Comparison of ENCODE assay signal across 1 cellular context in genomic region chr17:5584971-5585794, GRCh38.
TF ChIP-seq lines count a peak whose summit lies in the region.

No MANE protein-coding gene starts in this region.

TF ChIP-seq in HCT116, 20 proteins besides CTCF, POLR2A, EP300 and RAD21 (continued from another document):
- TF ChIP-seq REST (IDR thresholded peaks at IDR 0.05; ENCODE audit: low read depth) (no peak), ZBTB33 (IDR thresholded peaks at IDR 0.05; ENCODE audit: extremely low read depth, insufficient replicate concordance, low read length) (no peak), ATF3 (IDR thresholded peaks at IDR 0.05) (no peak), MAX (IDR thresholded peaks at IDR 0.05) (no peak)
